11 cellular contexts compared by ENCODE assay signal in the genomic region with DNA sequence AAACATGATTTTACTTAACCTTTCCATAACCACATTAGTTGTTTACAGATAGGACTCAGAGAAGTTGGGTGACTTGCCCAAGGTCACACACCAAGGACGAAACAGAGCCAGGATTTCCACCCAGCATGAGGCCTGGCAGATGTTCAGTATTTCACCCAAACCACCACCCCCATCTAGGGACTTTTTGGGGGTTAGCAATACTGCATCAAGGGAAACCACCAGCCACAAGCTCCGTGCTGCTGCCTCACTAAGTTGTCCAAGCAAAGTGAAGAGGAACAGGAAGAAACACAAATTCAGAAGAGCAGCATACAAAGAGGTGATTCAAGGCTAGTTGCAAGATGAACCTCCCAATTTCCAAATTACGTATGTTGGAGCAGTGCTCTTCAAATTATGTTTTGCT.
A peak's percentile ranks its signal among the peaks of the same experiment; 100 is the strongest.
DNase-seq lines count a peak whose midpoint lies in the region; ATAC-seq lines count a peak whose summit lies in the region.
"Had no signal": no experiment of that assay in that cellular context is flagged by ENCODE, and none has a peak within 500 bp of the region (broad histone marks: within the 10 kb centered on the region; RNA-seq: fewer than 3 reads in every experiment).

No MANE protein-coding gene starts in this region.

- H3K9me3 ChIP-seq in MG63 = no peaks in the 10 kb centered on the region

- no peaks in the 10 kb centered on the region for H3K27me3 ChIP-seq in MG63

- peak; percentile 24 for DNase-seq in activated naive CD4-positive, alpha-beta T cell treated with anti-CD3 and anti-CD28 coated beads, Interleukin-2, amount 10 ng/mL, durations not matched to agents 7 days and 5 days
- DNase-seq in activated naive CD4-positive, alpha-beta T cell (lab: John Stamatoyannopoulos, UW) = no peak
- peak; percentile 1 to 19 for DNase-seq in stimulated activated CD8-positive, alpha-beta memory T cell treated with anti-CD3 and anti-CD28 coated beads, Interleukin-7, amount 100 ng/mL, for 48 hours (ENCODE audit: extremely low read depth in 1 of 2, low read depth in 1 of 2)
- DNase-seq in effector CD4-positive, alpha-beta T cell = no peak
- DNase-seq in NCI-H1417 (lab: John Stamatoyannopoulos, UW) (no peak), MG63 (no peak)
- DNase-seq: NCI-H524; stimulated activated naive CD4-positive, alpha-beta T cell treated with Interleukin-2 at 50 U/mL for 16 hours had no signal

- CTCF ChIA-PET in activated naive CD4-positive, alpha-beta T cell treated with anti-CD3 and anti-CD28 coated beads, Interleukin-2, amount 10 ng/mL, durations not matched to agents 7 days and 5 days (lab: Charles Lee) = no interaction called here

- peaks cover 11% of the 10 kb centered on the region for H3K4me1 Mint-ChIP-seq in activated naive CD4-positive, alpha-beta T cell treated with anti-CD3 and anti-CD28 coated beads, Interleukin-2, amount 10 ng/mL, durations not matched to agents 7 days and 5 days
- H3K4me1 Mint-ChIP-seq: central memory CD8-positive, alpha-beta T cell had no signal

- H3K27ac Mint-ChIP-seq in activated naive CD4-positive, alpha-beta T cell treated with anti-CD3 and anti-CD28 coated beads, Interleukin-2, amount 10 ng/mL, durations not matched to agents 7 days and 5 days = no peak overlapping the region

- H3K4me3 ChIP-seq in MG63 = no peak overlapping the region

- H3K9me3 Mint-ChIP-seq in activated naive CD4-positive, alpha-beta T cell treated with anti-CD3 and anti-CD28 coated beads, Interleukin-2, amount 10 ng/mL, durations not matched to agents 7 days and 5 days = no peaks in the 10 kb centered on the region

- no peak overlapping the region for H3K4me3 Mint-ChIP-seq in activated naive CD4-positive, alpha-beta T cell treated with anti-CD3 and anti-CD28 coated beads, Interleukin-2, amount 10 ng/mL, durations not matched to agents 7 days and 5 days
- H3K4me3 Mint-ChIP-seq: central memory CD8-positive, alpha-beta T cell had no signal

- H3K36me3 Mint-ChIP-seq in activated naive CD4-positive, alpha-beta T cell treated with anti-CD3 and anti-CD28 coated beads, Interleukin-2, amount 10 ng/mL, durations not matched to agents 7 days and 5 days = no peaks in the 10 kb centered on the region

- peak; percentile 97 for ATAC-seq in GM21825 (IDR thresholded peaks at IDR 0.05; ENCODE audit: unreplicated experiment)
- ATAC-seq in HG03565 (IDR thresholded peaks at IDR 0.05; ENCODE audit: unreplicated experiment) = peak; percentile 93

- no peaks in the 10 kb centered on the region for H3K27me3 Mint-ChIP-seq in activated naive CD4-positive, alpha-beta T cell treated with anti-CD3 and anti-CD28 coated beads, Interleukin-2, amount 10 ng/mL, durations not matched to agents 7 days and 5 days
- H3K27me3 Mint-ChIP-seq: central memory CD8-positive, alpha-beta T cell had no signal

- no peaks in the 10 kb centered on the region for H3K36me3 ChIP-seq in MG63

Comparison
In these comparisons a context has a peak if more than half of its experiments do, and no peak if none do; other contexts are left out.
1. DNase-seq: peak in activated naive CD4-positive, alpha-beta T cell treated with anti-CD3 and anti-CD28 coated beads, Interleukin-2, amount 10 ng/mL, durations not matched to agents 7 days and 5 days (single experiment) and stimulated activated CD8-positive, alpha-beta memory T cell treated with anti-CD3 and anti-CD28 coated beads, Interleukin-7, amount 100 ng/mL, for 48 hours (2 of 2); none in activated naive CD4-positive, alpha-beta T cell (0 of 4), effector CD4-positive, alpha-beta T cell (single experiment), NCI-H1417 (0 of 3) and MG63 (single experiment).